Comparison of ENCODE assay signal across 34 cellular contexts in the genomic region with DNA sequence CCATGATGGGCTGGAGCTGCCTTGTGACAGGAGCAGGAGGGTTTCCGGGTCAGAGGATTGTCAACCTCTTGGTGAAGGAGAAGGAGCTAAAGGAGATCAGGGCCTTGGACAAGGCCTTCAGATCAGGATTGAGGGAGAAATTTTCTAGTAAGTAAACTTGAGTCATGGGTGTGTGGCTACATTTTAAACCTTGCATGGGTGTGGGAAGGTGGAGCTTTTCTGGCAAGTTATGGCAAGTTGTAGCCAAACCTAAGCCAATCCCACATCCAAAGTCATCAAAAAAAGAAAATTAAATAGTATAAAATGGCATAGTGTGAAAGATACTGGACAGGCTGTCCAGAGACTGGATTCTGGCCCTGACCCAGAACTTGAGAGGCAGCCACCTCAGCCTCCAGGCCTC. TPM values are rescaled to one million over a fixed set of nuclear protein-coding genes. Genes with fewer than 3 reads are reported as not detected.
"Had no signal": no experiment of that assay in that cellular context is flagged by ENCODE, and none has a peak within 500 bp of the region (broad histone marks: within the 10 kb centered on the region; RNA-seq: fewer than 3 reads in every experiment).

No MANE protein-coding gene starts in this region.

- H3K36me3 ChIP-seq: ascending aorta, heart left ventricle, left ventricle myocardium inferior, pancreas, prostate gland, sigmoid colon, vagina had no signal

- DNase-seq: activated CD4-positive, alpha-beta T cell treated with anti-CD3 and anti-CD28 coated beads for 4 hours; activated CD4-positive, alpha-beta T cell treated with anti-CD3 and anti-CD28 coated beads, Interleukin-2, amount 50 U/mL, for 4 hours; activated CD8-positive, alpha-beta memory T cell treated with anti-CD3 and anti-CD28 coated beads for 24 hours; activated effector memory CD4-positive, alpha-beta T cell treated with anti-CD3 and anti-CD28 coated beads, Interleukin-2, amount 50 U/mL, for 16 hours; activated naive CD4-positive, alpha-beta T cell treated with anti-CD3 and anti-CD28 coated beads for 36 hours; activated naive CD8-positive, alpha-beta T cell treated with anti-CD3 and anti-CD28 coated beads for 36 hours; caudate nucleus; heart left ventricle; kidney glomerular epithelial cell; left ventricle myocardium inferior; naive thymus-derived CD4-positive, alpha-beta T cell; pancreas; retina; sigmoid colon; small intestine; stimulated activated CD4-positive, alpha-beta T cell treated with anti-CD3 and anti-CD28 coated beads, Interleukin-1b, Interleukin-23, amount 100 ng/mL, for 48 hours; stimulated activated CD4-positive, alpha-beta T cell treated with anti-CD3 and anti-CD28 coated beads, Interleukin-4, amount 100 ng/mL, for 4 hours; stimulated activated CD8-positive, alpha-beta memory T cell treated with anti-CD3 and anti-CD28 coated beads, Interleukin-4, amount 100 ng/mL, for 48 hours; stimulated activated naive CD8-positive, alpha-beta T cell treated with anti-CD3 and anti-CD28 coated beads, Interleukin-15, amount 100 ng/mL, for 72 hours; substantia nigra; SW 1271; T-helper 9 cell had no signal

- H3K9me3 ChIP-seq: ascending aorta, heart left ventricle, left ventricle myocardium inferior, pancreas, prostate gland, sigmoid colon, vagina had no signal

- ATAC-seq: heart left ventricle; naive thymus-derived CD4-positive, alpha-beta T cell; stimulated activated memory B cell treated with anti-CD40 and anti-IgM and Interleukin-4, amounts not matched to agents 10 μg/mL and 1 μg/mL and 100 μg/mL, for 72 hours; stimulated activated naive CD8-positive, alpha-beta T cell treated with anti-CD3 and anti-CD28 coated beads, Interleukin-15, amount 100 ng/mL, for 72 hours had no signal

- H3K4me3 ChIP-seq: ascending aorta, heart left ventricle, left ventricle myocardium inferior, pancreas, prostate gland, sigmoid colon, vagina had no signal

- H3K4me1 ChIP-seq: ascending aorta, heart left ventricle, left ventricle myocardium inferior, pancreas, sigmoid colon, vagina had no signal

- H3K27ac ChIP-seq: ascending aorta, heart left ventricle, left ventricle myocardium inferior, pancreas, prostate gland, sigmoid colon, vagina, VCaP had no signal

- H3K27me3 ChIP-seq: ascending aorta, heart left ventricle, pancreas, sigmoid colon, vagina had no signal

- FAIRE-seq: pancreas, small intestine, TTC549 had no signal

RNA-seq across cellular contexts. Expression of a gene that starts 39.8 kb away (rescaled TPM):
- total RNA-seq: activated naive CD4-positive, alpha-beta T cell treated with anti-CD3 and anti-CD28 coated beads for 36 hours; activated naive CD8-positive, alpha-beta T cell treated with anti-CD3 and anti-CD28 coated beads for 36 hours; ascending aorta; endodermal cell; fibroblast of lung; heart left ventricle; left ventricle myocardium inferior; lung microvascular endothelial cell; mesothelial cell of epicardium; naive thymus-derived CD4-positive, alpha-beta T cell; pancreas; prostate gland; sigmoid colon; vagina had no signal
- polyA plus RNA-seq: fibroblast of lung; heart left ventricle; naive thymus-derived CD4-positive, alpha-beta T cell; neural cell; pancreas; small intestine had no signal

RNA-seq across cellular contexts. Expression of a gene that starts 52.3 kb away (rescaled TPM):
- total RNA-seq: activated naive CD4-positive, alpha-beta T cell treated with anti-CD3 and anti-CD28 coated beads for 36 hours; activated naive CD8-positive, alpha-beta T cell treated with anti-CD3 and anti-CD28 coated beads for 36 hours; endodermal cell; fibroblast of lung; fibroblast of villous mesenchyme; heart left ventricle; left ventricle myocardium inferior; lung microvascular endothelial cell; naive thymus-derived CD4-positive, alpha-beta T cell; sigmoid colon had no signal
- polyA plus RNA-seq: fibroblast of lung; heart left ventricle; naive thymus-derived CD4-positive, alpha-beta T cell; neural cell; pancreas had no signal
